27 cellular contexts compared by ENCODE assay signal in genomic region chr3:146679191-146679590, GRCh38.
"Had no signal": no experiment of that assay in that cellular context is flagged by ENCODE, and none has a peak within 500 bp of the region (broad histone marks: within the 10 kb centered on the region; RNA-seq: fewer than 3 reads in every experiment).

No MANE protein-coding gene starts in this region.

- H3K27ac ChIP-seq: stomach, suprapubic skin, testis, thoracic aorta, thyroid gland, tibial artery, tibial nerve, transverse colon, upper lobe of left lung, upper lobe of right lung, uterus, vagina had no signal

- H3K4me1 ChIP-seq: suprapubic skin, testis, thyroid gland, tibial artery, tibial nerve, upper lobe of left lung, upper lobe of right lung, uterus, vagina had no signal

- FAIRE-seq: urothelium cell line had no signal

- H3K9me3 ChIP-seq: stomach, suprapubic skin, testis, thoracic aorta, thyroid gland, tibial artery, tibial nerve, transverse colon, upper lobe of left lung, upper lobe of right lung, uterus, vagina had no signal

- ATAC-seq: stimulated activated effector memory CD8-positive, alpha-beta T cell treated with anti-CD3 and anti-CD28 coated beads, Interleukin-12 subunit alpha, Interleukin-12 subunit beta, amount 100 ng/mL, for 72 hours; stimulated activated memory B cell treated with anti-CD40 and anti-IgM and Interleukin-4, amounts not matched to agents 10 μg/mL and 1 μg/mL and 100 μg/mL, for 72 hours; stimulated activated naive B cell treated with anti-CD40 and anti-IgM and Interleukin-4, amounts not matched to agents 10 μg/mL and 1 μg/mL and 100 μg/mL, for 72 hours; stimulated activated naive CD8-positive, alpha-beta T cell treated with anti-CD3 and anti-CD28 coated beads, Interleukin-15, amount 100 ng/mL, for 72 hours; stimulated activated naive CD8-positive, alpha-beta T cell treated with anti-CD3 and anti-CD28 coated beads, Interleukin-15, Interleukin-2, amounts not matched to agents 100 U/mL and 50 U/mL, for 24 hours; upper lobe of right lung had no signal

- H3K27me3 ChIP-seq: stomach, suprapubic skin, testis, thyroid gland, tibial artery, tibial nerve, transverse colon, upper lobe of left lung, upper lobe of right lung, uterus, vagina had no signal

- DNase-seq: stimulated activated CD4-positive, alpha-beta T cell treated with anti-CD3 and anti-CD28 coated beads, Interleukin-2, amount 100 ng/mL, for 48 hours; stimulated activated CD4-positive, alpha-beta T cell treated with anti-CD3 and anti-CD28 coated beads, Interleukin-4, amount 100 ng/mL, for 1 hour; stimulated activated CD4-positive, alpha-beta T cell treated with anti-CD3 and anti-CD28 coated beads, Interleukin-4, amount 100 ng/mL, for 24 hours; stimulated activated CD4-positive, alpha-beta T cell treated with anti-CD3 and anti-CD28 coated beads, Interleukin-4, amount 100 ng/mL, for 4 hours; stimulated activated CD8-positive, alpha-beta memory T cell treated with anti-CD3 and anti-CD28 coated beads, Interleukin-4, amount 100 ng/mL, for 48 hours; stimulated activated naive B cell treated with anti-CD40 and anti-IgM and Interleukin-4, amounts not matched to agents 10 μg/mL and 1 μg/mL and 100 μg/mL, for 72 hours; stimulated activated naive CD4-positive, alpha-beta T cell; stimulated activated naive CD4-positive, alpha-beta T cell treated with Interleukin-2 at 50 U/mL for 16 hours; stimulated activated naive CD8-positive, alpha-beta T cell treated with anti-CD3 and anti-CD28 coated beads, Interleukin-15, amount 100 ng/mL, for 72 hours; stimulated activated naive CD8-positive, alpha-beta T cell treated with anti-CD3 and anti-CD28 coated beads, Interleukin-15, Interleukin-2, amounts not matched to agents 100 U/mL and 50 U/mL, for 24 hours; stomach; substantia nigra; testis; thyroid gland; tibial artery; transverse colon; trophoblast cell; upper lobe of left lung; upper lobe of right lung; uterus had no signal

- H3K4me3 ChIP-seq: stomach, suprapubic skin, testis, thoracic aorta, thyroid gland, tibial artery, tibial nerve, transverse colon, upper lobe of left lung, upper lobe of right lung, uterus, vagina had no signal
